1 cellular context compared by ENCODE assay signal in the genomic region with DNA sequence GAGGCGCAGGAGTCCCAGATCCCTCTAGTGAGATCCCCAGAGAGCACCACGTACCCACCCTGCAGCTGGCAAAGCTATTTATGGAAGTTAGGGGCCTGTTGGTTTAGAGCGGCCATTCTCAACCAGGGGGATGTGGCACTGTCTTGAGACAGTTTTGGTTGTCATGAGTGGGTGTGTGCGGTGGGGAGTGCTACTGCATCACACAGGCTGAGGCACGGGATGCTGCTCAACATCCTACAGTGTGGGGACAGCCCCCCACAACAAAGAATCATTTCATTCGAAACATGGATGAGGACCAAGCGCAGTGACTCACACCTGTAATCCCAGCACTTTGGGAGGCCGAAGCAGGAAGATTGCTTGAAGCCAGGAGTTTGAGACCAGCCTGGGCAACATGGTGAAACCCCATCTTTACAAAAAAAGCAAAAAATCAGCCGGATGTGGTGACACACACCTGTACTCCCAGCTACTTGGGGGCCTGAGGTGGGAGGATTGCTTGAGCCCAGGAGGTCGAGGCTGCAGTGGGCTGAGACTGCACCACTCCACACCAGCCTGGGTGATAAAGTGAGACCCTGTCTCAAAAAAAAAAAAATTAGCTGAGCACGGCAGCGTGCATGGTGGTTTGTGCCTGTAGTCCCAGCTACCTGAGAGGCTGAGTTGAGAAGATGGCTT.
A peak's percentile ranks its signal among the peaks of the same experiment; 100 is the strongest.
TF ChIP-seq lines count a peak whose summit lies in the region.

No MANE protein-coding gene starts in this region.

TF ChIP-seq in GM12878, 131 proteins besides CTCF, POLR2A, EP300 and RAD21:
- TF ChIP-seq, protein P1, sequence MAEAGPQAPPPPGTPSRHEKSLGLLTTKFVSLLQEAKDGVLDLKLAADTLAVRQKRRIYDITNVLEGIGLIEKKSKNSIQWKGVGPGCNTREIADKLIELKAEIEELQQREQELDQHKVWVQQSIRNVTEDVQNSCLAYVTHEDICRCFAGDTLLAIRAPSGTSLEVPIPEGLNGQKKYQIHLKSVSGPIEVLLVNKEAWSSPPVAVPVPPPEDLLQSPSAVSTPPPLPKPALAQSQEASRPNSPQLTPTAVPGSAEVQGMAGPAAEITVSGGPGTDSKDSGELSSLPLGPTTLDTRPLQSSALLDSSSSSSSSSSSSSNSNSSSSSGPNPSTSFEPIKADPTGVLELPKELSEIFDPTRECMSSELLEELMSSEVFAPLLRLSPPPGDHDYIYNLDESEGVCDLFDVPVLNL (IDR thresholded peaks at IDR 0.05; ENCODE audit: low read depth, low read length) = no peak
- TF ChIP-seq DPF2 (IDR thresholded peaks at IDR 0.05) = peak; percentile 48; the same call in 1 of the 2 replicates
- TF ChIP-seq POU2F2 (IDR thresholded peaks at IDR 0.05; ENCODE audit: borderline replicate concordance, low read depth, low read length) = peak; percentile 18; the same call in 1 of the 3 replicates
- TF ChIP-seq BHLHE40 (IDR thresholded peaks at IDR 0.05; ENCODE audit: borderline replicate concordance in 1 of 2, low read depth in 2 of 2, low read length in 1 of 2) = peak in 1 of 2 experiments; percentile 61; a peak in 2 of 4 replicates
- TF ChIP-seq SPI1 (IDR thresholded peaks at IDR 0.05; ENCODE audit: borderline replicate concordance, insufficient read depth, low read depth, low read length) = 0 out of 2 replicates have a peak, but pooled peaks have one; percentile 4
- no peak for TF ChIP-seq ZZZ3 (IDR thresholded peaks at IDR 0.05; ENCODE audit: control insufficient read depth, insufficient read length, low read depth)
